22 cellular contexts compared by ENCODE assay signal in genomic region chr19:38162632-38163031, GRCh38.
"Had no signal": no experiment of that assay in that cellular context is flagged by ENCODE, and none has a peak within 500 bp of the region (broad histone marks: within the 10 kb centered on the region; RNA-seq: fewer than 3 reads in every experiment).

No MANE protein-coding gene starts in this region.

- H3K9me3 Mint-ChIP-seq: activated naive CD4-positive, alpha-beta T cell treated with anti-CD3 and anti-CD28 coated beads, Interleukin-2, amount 50 U/mL, for 72 hours; memory B cell; neural crest cell had no signal

- H3K27me3 Mint-ChIP-seq: activated CD4-positive, alpha-beta T cell treated with anti-CD3 and anti-CD28 coated beads for 36 hours; activated CD8-positive, alpha-beta memory T cell treated with anti-CD3 and anti-CD28 coated beads, Interleukin-2, amount 10 ng/mL, durations not matched to agents 7 days and 5 days; memory B cell; naive thymus-derived CD8-positive, alpha-beta T cell had no signal

- H3K27ac Mint-ChIP-seq: activated CD4-positive, alpha-beta T cell treated with anti-CD3 and anti-CD28 coated beads for 36 hours; activated CD8-positive, alpha-beta memory T cell treated with anti-CD3 and anti-CD28 coated beads, Interleukin-2, amount 10 ng/mL, durations not matched to agents 7 days and 5 days; activated CD8-positive, alpha-beta T cell treated with anti-CD3 and anti-CD28 coated beads, Interleukin-2, amount 10 ng/mL, durations not matched to agents 7 days and 5 days; activated T-cell treated with anti-CD3 and anti-CD28 coated beads, Interleukin-2, amount 50 U/mL, for 72 hours; memory B cell; naive thymus-derived CD8-positive, alpha-beta T cell had no signal

- DNase-seq: activated CD4-positive, alpha-beta T cell treated with anti-CD3 and anti-CD28 coated beads for 36 hours; activated CD4-positive, CD25-positive, alpha-beta regulatory T cell; activated CD8-positive, alpha-beta memory T cell treated with anti-CD3 and anti-CD28 coated beads, Interleukin-2, amount 10 ng/mL, durations not matched to agents 7 days and 5 days; activated CD8-positive, alpha-beta T cell treated with anti-CD3 and anti-CD28 coated beads, Interleukin-2, amount 10 ng/mL, durations not matched to agents 7 days and 5 days; activated naive CD4-positive, alpha-beta T cell; activated T-cell treated with anti-CD3 and anti-CD28 coated beads, Interleukin-2, amount 50 U/mL, for 72 hours; anterior cingulate cortex; colonic mucosa; effector CD8-positive, alpha-beta T cell; left cardiac atrium; naive thymus-derived CD8-positive, alpha-beta T cell; nucleus accumbens; right cardiac atrium; stimulated activated CD4-positive, alpha-beta T cell treated with anti-CD3 and anti-CD28 coated beads, Interleukin-4, amount 100 ng/mL, for 1 hour; stimulated activated naive CD8-positive, alpha-beta T cell treated with anti-CD3 and anti-CD28 coated beads, Interleukin-15, Interleukin-2, amounts not matched to agents 100 U/mL and 50 U/mL, for 24 hours; T-helper 2 cell; testis; transverse colon had no signal

- H3K9me3 ChIP-seq: colonic mucosa, pancreas, testis, transverse colon had no signal

- H3K27me3 ChIP-seq: colonic mucosa, pancreas, testis, transverse colon had no signal

- H3K4me3 ChIP-seq: colonic mucosa, pancreas, testis, transverse colon had no signal

- H3K4me3 Mint-ChIP-seq: activated CD4-positive, alpha-beta T cell treated with anti-CD3 and anti-CD28 coated beads for 36 hours; activated CD8-positive, alpha-beta memory T cell treated with anti-CD3 and anti-CD28 coated beads, Interleukin-2, amount 10 ng/mL, durations not matched to agents 7 days and 5 days; activated CD8-positive, alpha-beta T cell treated with anti-CD3 and anti-CD28 coated beads, Interleukin-2, amount 10 ng/mL, durations not matched to agents 7 days and 5 days; activated T-cell treated with anti-CD3 and anti-CD28 coated beads, Interleukin-2, amount 50 U/mL, for 72 hours; memory B cell; naive thymus-derived CD8-positive, alpha-beta T cell; neural crest cell had no signal

- H3K27ac ChIP-seq: colonic mucosa, pancreas, testis, transverse colon had no signal

- H3K4me1 ChIP-seq: colonic mucosa, pancreas, testis, transverse colon had no signal

- H3K4me1 Mint-ChIP-seq: activated CD4-positive, alpha-beta T cell treated with anti-CD3 and anti-CD28 coated beads for 36 hours; activated CD8-positive, alpha-beta memory T cell treated with anti-CD3 and anti-CD28 coated beads, Interleukin-2, amount 10 ng/mL, durations not matched to agents 7 days and 5 days; memory B cell; neural crest cell had no signal

- ATAC-seq: activated CD4-positive, alpha-beta T cell treated with anti-CD3 and anti-CD28 coated beads for 36 hours; activated CD8-positive, alpha-beta memory T cell treated with anti-CD3 and anti-CD28 coated beads, Interleukin-2, amount 10 ng/mL, durations not matched to agents 7 days and 5 days; activated CD8-positive, alpha-beta T cell treated with anti-CD3 and anti-CD28 coated beads, Interleukin-2, amount 10 ng/mL, durations not matched to agents 7 days and 5 days; activated naive CD4-positive, alpha-beta T cell treated with anti-CD3 and anti-CD28 coated beads, Interleukin-2, amount 50 U/mL, for 72 hours; activated T-cell treated with anti-CD3 and anti-CD28 coated beads, Interleukin-2, amount 50 U/mL, for 72 hours; left cardiac atrium; naive thymus-derived CD8-positive, alpha-beta T cell; pancreas; right cardiac atrium had no signal
